1 cellular context compared by ENCODE assay signal in the genomic region with DNA sequence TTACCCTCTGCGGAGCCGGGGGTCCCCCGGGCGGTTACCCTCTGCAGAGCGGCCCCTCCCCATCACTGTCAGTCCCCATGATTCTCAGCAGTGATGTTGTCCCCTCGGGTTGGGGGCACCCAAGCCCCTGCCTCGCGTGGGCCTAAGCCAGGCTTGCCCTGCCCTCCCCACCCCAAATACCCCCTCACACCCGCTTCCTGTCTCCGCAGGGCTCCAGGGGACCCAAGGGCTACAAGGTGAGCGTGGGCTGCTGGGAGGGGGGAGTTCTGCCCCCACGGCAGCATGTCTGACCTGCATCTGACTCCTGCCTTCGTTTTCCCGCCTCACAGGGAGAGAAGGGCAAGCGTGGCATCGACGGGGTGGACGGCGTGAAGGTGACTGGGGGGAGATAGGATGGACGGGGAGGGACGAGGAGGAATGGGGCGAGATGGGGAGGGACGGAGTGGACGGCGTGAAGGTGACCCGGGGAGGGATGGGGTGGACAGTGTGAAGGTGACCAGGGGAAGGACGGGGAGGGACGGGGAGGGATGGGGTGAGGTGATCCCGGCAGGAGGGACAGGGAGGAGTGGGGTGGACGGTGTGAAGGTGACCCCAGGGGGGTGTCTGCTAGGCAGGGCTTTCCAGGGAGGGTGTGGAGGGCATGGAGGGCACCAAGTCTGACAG.
TF ChIP-seq lines count a peak whose summit lies in the region.

No MANE protein-coding gene starts in this region.

TF ChIP-seq in SK-N-SH treated with all-trans-retinoic acid at 6 μM for 48 hours, 23 proteins besides CTCF, POLR2A, EP300 and RAD21 (continued from another document):
- TF ChIP-seq CREB5 (CRISPR knock-in tag; IDR thresholded peaks at IDR 0.05; ENCODE audit: low read depth) (no peak), TCF4 (CRISPR knock-in tag; IDR thresholded peaks at IDR 0.05; ENCODE audit: borderline replicate concordance) (no peak)
- TF ChIP-seq, protein P1, sequence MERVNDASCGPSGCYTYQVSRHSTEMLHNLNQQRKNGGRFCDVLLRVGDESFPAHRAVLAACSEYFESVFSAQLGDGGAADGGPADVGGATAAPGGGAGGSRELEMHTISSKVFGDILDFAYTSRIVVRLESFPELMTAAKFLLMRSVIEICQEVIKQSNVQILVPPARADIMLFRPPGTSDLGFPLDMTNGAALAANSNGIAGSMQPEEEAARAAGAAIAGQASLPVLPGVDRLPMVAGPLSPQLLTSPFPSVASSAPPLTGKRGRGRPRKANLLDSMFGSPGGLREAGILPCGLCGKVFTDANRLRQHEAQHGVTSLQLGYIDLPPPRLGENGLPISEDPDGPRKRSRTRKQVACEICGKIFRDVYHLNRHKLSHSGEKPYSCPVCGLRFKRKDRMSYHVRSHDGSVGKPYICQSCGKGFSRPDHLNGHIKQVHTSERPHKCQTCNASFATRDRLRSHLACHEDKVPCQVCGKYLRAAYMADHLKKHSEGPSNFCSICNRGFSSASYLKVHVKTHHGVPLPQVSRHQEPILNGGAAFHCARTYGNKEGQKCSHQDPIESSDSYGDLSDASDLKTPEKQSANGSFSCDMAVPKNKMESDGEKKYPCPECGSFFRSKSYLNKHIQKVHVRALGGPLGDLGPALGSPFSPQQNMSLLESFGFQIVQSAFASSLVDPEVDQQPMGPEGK (CRISPR knock-in tag; IDR thresholded peaks at IDR 0.05; ENCODE audit: borderline replicate concordance): no peak
TF ChIP-seq in SK-N-SH treated with all-trans-retinoic acid at 6 μM for 48 hours: peak in this region for 0.
